In the genomic region with DNA sequence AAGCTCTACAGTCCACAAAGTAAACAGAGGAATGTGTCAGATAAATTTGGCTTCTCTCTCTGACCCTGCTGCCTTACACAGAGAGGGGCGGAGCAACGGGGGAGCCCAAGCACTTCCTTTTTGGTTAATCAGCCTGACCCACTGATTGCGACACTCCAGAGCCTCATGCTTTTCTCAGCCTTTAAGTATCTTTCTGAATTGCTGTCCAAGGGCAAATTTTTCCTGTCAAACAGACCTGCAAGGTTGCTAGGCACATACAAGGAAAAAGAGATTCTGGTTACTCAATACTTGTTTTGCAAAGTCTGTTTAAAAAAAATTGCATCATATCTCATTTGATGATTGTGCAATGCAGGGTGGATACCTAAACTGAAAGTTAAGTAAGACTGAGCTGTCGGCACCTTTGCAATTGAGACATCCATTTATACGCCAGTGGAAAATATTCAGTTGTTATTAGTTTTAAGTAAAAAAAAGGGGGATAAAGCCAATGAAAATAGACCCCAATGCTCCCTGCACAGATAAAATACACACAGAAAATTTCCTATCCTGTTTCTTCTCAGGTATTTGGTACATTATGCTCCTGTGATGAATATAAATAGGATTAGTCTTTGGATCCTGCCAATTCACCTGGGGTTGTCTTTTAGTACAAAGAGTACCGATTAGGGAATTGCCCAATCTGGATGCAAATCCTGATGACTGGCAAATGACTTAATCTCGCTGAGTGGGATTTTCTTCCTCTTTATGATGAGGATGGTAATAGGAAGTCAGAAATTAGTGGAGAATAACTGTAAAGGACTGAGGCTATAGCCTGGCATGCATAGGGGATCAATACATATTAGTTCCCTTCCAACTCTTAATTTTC, we compare ENCODE assay signal across 8 cellular contexts.
DNase-seq lines count a peak whose midpoint lies in the region; ATAC-seq and TF ChIP-seq lines count a peak whose summit lies in the region.

No MANE protein-coding gene starts in this region.

- peak overlapping the region; percentile 60 to 82 (median 66) for H3K27ac ChIP-seq in gastrocnemius medialis

- peaks cover 18 to 32% of the 10 kb centered on the region in 2 donors for H3K4me1 ChIP-seq in gastrocnemius medialis

- peak; percentile 98 for ATAC-seq in GM18909 (IDR thresholded peaks at IDR 0.05; ENCODE audit: poor library complexity, unreplicated experiment)
- peak; percentile 87 for ATAC-seq in HG03196 (IDR thresholded peaks at IDR 0.05; ENCODE audit: unreplicated experiment)
- peak; percentile 96 for ATAC-seq in Right ventricle myocardium inferior
- peak; percentile 85 to 88 for ATAC-seq in gastrocnemius medialis

- TF ChIP-seq POLR2A in Raji (IDR thresholded peaks at IDR 0.05; ENCODE audit: insufficient read depth, low read depth, low read length): 0 out of 2 replicates have a peak, but pooled peaks have one; percentile 32
- TF ChIP-seq POLR2A in gastrocnemius medialis (IDR thresholded peaks at IDR 0.05): no peak

- peak in 1 of 5 experiments; percentile 17 for TF ChIP-seq CTCF in gastrocnemius medialis (IDR thresholded peaks at IDR 0.05 in 4 of 5, conservative IDR thresholded peaks at IDR 0.05 in 1 of 5)

- H3K4me3 ChIP-seq in gastrocnemius medialis: peak overlapping the region; percentile 18 to 26 (median 20)

- intact Hi-C loops in Right ventricle myocardium inferior (cut with DNase I): loop anchor here (5.0 kb wide), 1 partner anchor 261 kb away; the partner anchor contains the start of gene TRIB2
- intact Hi-C loops in gastrocnemius medialis (cut with DNase I; ENCODE audit: low total_unique reads): loop anchor here (5.0 to 10.0 kb wide), 3 partner anchors 261 to 368 kb away; partner anchors contain the start of gene TRIB2

- no peaks in the 10 kb centered on the region for H3K9me3 ChIP-seq in gastrocnemius medialis

- H3K27me3 ChIP-seq in gastrocnemius medialis: no peaks in the 10 kb centered on the region

- DNase-seq in AG08395 (ENCODE audit: low spot score) (peak; percentile 95), Right ventricle myocardium inferior (ENCODE audit: missing footprints) (peak; percentile 94), gastrocnemius medialis (peak; percentile 88 to 92), NCI-H146 (lab: John Stamatoyannopoulos, UW) (no peak)
- DNase-seq in activated effector memory CD4-positive, alpha-beta T cell treated with Interleukin-2 at 50 U/mL for 16 hours: peak; percentile 57

- in situ Hi-C loops in gastrocnemius medialis (cut with MboI; ENCODE audit: low sequenced_read_pairs in 4 of 4): loop anchor here in 2 of 4 donors (25.0 kb wide), 2 partner anchors 256 to 594 kb away; partner anchors contain the start of gene TRIB2 (in 1 of the 2)

- H3K36me3 ChIP-seq in gastrocnemius medialis: no peaks in the 10 kb centered on the region
